Comparison of ENCODE assay signal across 8 cellular contexts in the genomic region with DNA sequence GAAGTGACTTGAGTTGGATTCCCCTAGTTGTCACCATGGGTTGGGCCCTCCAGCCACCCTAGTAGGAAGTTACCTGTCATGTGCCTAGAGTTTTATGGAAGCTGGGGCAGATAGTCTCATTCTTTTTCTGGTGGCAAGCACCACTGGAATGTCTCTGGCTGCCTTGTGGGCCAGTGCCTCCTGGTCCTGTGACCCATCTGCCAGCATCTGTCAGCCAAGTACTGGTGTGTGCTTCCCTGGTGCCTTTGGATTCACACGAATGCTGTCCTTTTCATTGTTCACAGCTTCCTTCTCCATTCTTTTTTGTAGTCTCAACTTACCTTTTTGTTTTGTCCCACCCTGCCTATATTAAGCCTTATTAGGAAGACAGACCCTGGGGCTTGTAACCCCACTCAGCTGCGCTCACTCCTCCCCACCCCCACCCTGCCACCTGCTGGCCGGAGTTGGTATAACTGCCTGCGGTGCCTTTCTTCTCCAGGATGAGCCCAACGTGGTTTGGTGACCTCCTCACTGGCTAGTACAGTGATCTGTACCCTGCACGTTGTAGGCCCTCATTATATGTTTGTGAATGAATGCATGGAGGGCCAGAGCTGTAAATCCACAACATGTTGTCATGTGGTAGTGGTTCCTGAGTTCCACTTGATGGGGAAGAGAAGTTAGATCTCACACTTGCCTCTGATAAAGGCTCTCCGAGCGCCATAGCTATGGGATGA.
A peak's percentile ranks its signal among the peaks of the same experiment; 100 is the strongest.
DNase-seq lines count a peak whose midpoint lies in the region; ATAC-seq, FAIRE-seq and TF ChIP-seq lines count a peak whose summit lies in the region.

No MANE protein-coding gene starts in this region.

- H2AK5ac ChIP-seq in H1 (ENCODE audit: low read depth, low read length) = no peak overlapping the region

- peaks cover 34% of the 10 kb centered on the region for H3K27me3 Mint-ChIP-seq in activated CD4-positive, alpha-beta T cell treated with anti-CD3 and anti-CD28 coated beads, Interleukin-2, amount 10 ng/mL, durations not matched to agents 7 days and 5 days
- H3K27me3 Mint-ChIP-seq in nephron (ENCODE audit: low read depth) = peaks cover 25% of the 10 kb centered on the region

- no peak overlapping the region for H3K23ac ChIP-seq in H1 (ENCODE audit: insufficient read length)

- no peak for ATAC-seq in GM21423 (IDR thresholded peaks at IDR 0.05; ENCODE audit: unreplicated experiment)

- no peaks in the 10 kb centered on the region for H3K9me3 Mint-ChIP-seq in activated CD4-positive, alpha-beta T cell treated with anti-CD3 and anti-CD28 coated beads, Interleukin-2, amount 10 ng/mL, durations not matched to agents 7 days and 5 days
- H3K9me3 Mint-ChIP-seq in nephron = no peaks in the 10 kb centered on the region

- H2BK120ac ChIP-seq in H1 (replicated peaks; ENCODE audit: low read depth, low read length) = no peak overlapping the region

- H4K91ac ChIP-seq in H1 (replicated peaks; ENCODE audit: insufficient read length, low read length) = no peak overlapping the region

- no peak overlapping the region for H3K56ac ChIP-seq in H1 (replicated peaks; ENCODE audit: insufficient read length, low read depth, low read length)

- no peaks in the 10 kb centered on the region for H3K9me3 ChIP-seq in H1 (ENCODE audit: insufficient read depth in 2 of 2, low read depth in 1 of 2, low read length in 1 of 2)
- H3K9me3 ChIP-seq in testis = no peaks in the 10 kb centered on the region

- peak; percentile 81 for FAIRE-seq in H1 (lab: Jason Lieb, UNC)

- 0 out of 2 replicates have a peak overlapping the region, but pooled peaks have one; percentile 32 for H2BK15ac ChIP-seq in H1 (ENCODE audit: low read length)

- H3K4me3 ChIP-seq in NB4 (ENCODE audit: low read depth, low read length) = no peak overlapping the region
- no peak overlapping the region for H3K4me3 ChIP-seq in H1 (ENCODE audit: extremely low read depth in 1 of 4, insufficient read depth in 2 of 4, low read depth in 3 of 4, low read length in 4 of 4)
- no peak overlapping the region for H3K4me3 ChIP-seq in testis

- no peak overlapping the region for H2AFZ ChIP-seq in H1 (ENCODE audit: low read length)

- H3K4me2 ChIP-seq in H1 (ENCODE audit: insufficient read depth in 1 of 2, low read depth in 2 of 2, low read length in 2 of 2) = no peak overlapping the region; a peak in 1 of 4 replicates

- CTCF ChIA-PET in activated CD4-positive, alpha-beta T cell treated with anti-CD3 and anti-CD28 coated beads, Interleukin-2, amount 10 ng/mL, durations not matched to agents 7 days and 5 days (lab: Charles Lee) = interaction anchor here (0.6 to 1.9 kb wide), 4 partner anchors 11 to 97 kb away, joined by 3 to 4 read pairs (median 3); no protein-coding TSS in a partner anchor
- CTCF ChIA-PET in H1 (lab: Charles Lee; ENCODE audit: partially characterized antibody) = interaction anchor here (0.6 to 24.7 kb wide), 51 partner anchors 11 to 310 kb away, joined by 3 to 448 read pairs (median 5); no protein-coding TSS in a partner anchor

- H3K27me3 ChIP-seq in H1 (replicated peaks in 1 of 4; ENCODE audit: control insufficient read depth in 3 of 4, extremely low read depth in 1 of 4, insufficient read depth in 3 of 4, low read length in 3 of 4) = peaks cover 10 to 43% (median 32%) of the 10 kb centered on the region in 4 experiments
- H3K27me3 ChIP-seq in testis = no peaks in the 10 kb centered on the region

- TF ChIP-seq EP300 in H1 (IDR thresholded peaks at IDR 0.05; ENCODE audit: borderline replicate concordance in 1 of 2, low read depth in 2 of 2, low read length in 2 of 2) = no peak

- no peak overlapping the region for H2BK5ac ChIP-seq in H1 (ENCODE audit: low read depth, low read length)

- 42% methylated on average over 6 of the region's 8 CpGs; no CpG with 5 or more reads in 1 of the 2 experiments for WGBS in H1 (ENCODE audit: extremely low coverage in 1 of 2, insufficient coverage in 1 of 2, insufficient read length in 1 of 2, insufficient replicate concordance in 2 of 2, low coverage in 1 of 2, low lambda C conversion rate in 2 of 2, missing lambda C conversion rate in 1 of 2), 2 experiments
- 33 to 45% methylated on average over 8 of the region's 8 CpGs for WGBS in testis, 2 donors

- peak; percentile 87 for TF ChIP-seq CTCF in NB4 (IDR thresholded peaks at IDR 0.05; ENCODE audit: low read depth, low read length)
- TF ChIP-seq CTCF in H1 (IDR thresholded peaks at IDR 0.05; ENCODE audit: control extremely low read depth in 1 of 3, insufficient read depth in 1 of 3, low read depth in 1 of 3, low read length in 3 of 3) = peak; percentile 92 to 94 (median 93)
- peak; percentile 84 to 94 (median 90) for TF ChIP-seq CTCF in nephron (IDR thresholded peaks at IDR 0.05; ENCODE audit: unreplicated experiment in 3 of 3)
- peak; percentile 79 to 94 (median 83) for TF ChIP-seq CTCF in testis (IDR thresholded peaks at IDR 0.05)

- peaks cover 7 to 15% of the 10 kb centered on the region in 2 experiments for H4K20me1 ChIP-seq in H1 (replicated peaks in 1 of 2; ENCODE audit: control insufficient read depth in 1 of 2, insufficient read depth in 2 of 2, low read length in 2 of 2)

- no peak overlapping the region for H3K4me3 Mint-ChIP-seq in activated CD4-positive, alpha-beta T cell treated with anti-CD3 and anti-CD28 coated beads, Interleukin-2, amount 10 ng/mL, durations not matched to agents 7 days and 5 days
- H3K4me3 Mint-ChIP-seq in nephron = peak overlapping the region; percentile 84 to 87 (median 86)

- H2BK12ac ChIP-seq in H1 (ENCODE audit: low read depth, low read length) = peak overlapping the region; percentile 80; the same call in 1 of the 2 replicates

- no peak overlapping the region for H3K18ac ChIP-seq in H1 (ENCODE audit: extremely low read depth, low read length)

- DNase-seq in ELF-1 (ENCODE audit: low read depth, low spot score) = peak; percentile 86
- DNase-seq in NB4 (ENCODE audit: low read depth) = peak; percentile 49
- DNase-seq in activated CD4-positive, alpha-beta T cell treated with anti-CD3 and anti-CD28 coated beads, Interleukin-2, amount 10 ng/mL, durations not matched to agents 7 days and 5 days = peak; percentile 62
- DNase-seq in H1 (ENCODE audit: low read depth in 1 of 2, low spot score in 2 of 2) = peak in 1 of 2 experiments; percentile 93
- peak; percentile 72 for DNase-seq in testis
- DNase-seq in A172 (ENCODE audit: low spot score) = no peak

- TF ChIP-seq POLR2A in NB4 (IDR thresholded peaks at IDR 0.05; ENCODE audit: extremely low read depth, insufficient read length) = no peak
- no peak for TF ChIP-seq POLR2A in H1 (IDR thresholded peaks at IDR 0.05; ENCODE audit: control extremely low read depth in 1 of 2, low read depth in 2 of 2, low read length in 2 of 2)
- TF ChIP-seq POLR2A in testis (IDR thresholded peaks at IDR 0.05) = no peak

- no peaks in the 10 kb centered on the region for H3K36me3 Mint-ChIP-seq in activated CD4-positive, alpha-beta T cell treated with anti-CD3 and anti-CD28 coated beads, Interleukin-2, amount 10 ng/mL, durations not matched to agents 7 days and 5 days (ENCODE audit: low read depth)
- peaks cover 3% of the 10 kb centered on the region for H3K36me3 Mint-ChIP-seq in nephron (ENCODE audit: low read depth)

- intact Hi-C loops in testis (cut with DNase I; ENCODE audit: low total_unique reads) = no loop called here

- no peak overlapping the region for H3K4ac ChIP-seq in H1 (replicated peaks; ENCODE audit: insufficient read length, low read depth, low read length)

- no peaks in the 10 kb centered on the region for H3K79me2 ChIP-seq in H1 (ENCODE audit: control insufficient read depth in 1 of 2, insufficient read depth in 2 of 2, low read length in 2 of 2)

- H3K27ac Mint-ChIP-seq in activated CD4-positive, alpha-beta T cell treated with anti-CD3 and anti-CD28 coated beads, Interleukin-2, amount 10 ng/mL, durations not matched to agents 7 days and 5 days = no peak overlapping the region
- H3K27ac Mint-ChIP-seq in nephron = no peak overlapping the region

- H4K5ac ChIP-seq in H1 (ENCODE audit: insufficient read length, low read depth, low read length) = no peak overlapping the region

- H3K4me1 Mint-ChIP-seq in activated CD4-positive, alpha-beta T cell treated with anti-CD3 and anti-CD28 coated beads, Interleukin-2, amount 10 ng/mL, durations not matched to agents 7 days and 5 days = peaks cover 3% of the 10 kb centered on the region
- peaks cover 51% of the 10 kb centered on the region for H3K4me1 Mint-ChIP-seq in nephron

- H3K14ac ChIP-seq in H1 (ENCODE audit: insufficient read length) = no peak overlapping the region

- no peak overlapping the region for H2BK20ac ChIP-seq in H1 (ENCODE audit: low read length)

- peak; percentile 65 to 77 for TF ChIP-seq RAD21 in H1 (IDR thresholded peaks at IDR 0.05 in 1 of 2, conservative IDR thresholded peaks at IDR 0.05 in 1 of 2; ENCODE audit: low read depth in 2 of 2, low read length in 2 of 2)

- H3K23me2 ChIP-seq in H1 (ENCODE audit: low read depth, low read length) = peaks cover 19% of the 10 kb centered on the region; the same call in 1 of the 2 replicates

- no peak overlapping the region for H4K8ac ChIP-seq in H1 (ENCODE audit: extremely low read depth, insufficient read depth, low read length)

- H3K27ac ChIP-seq in H1 (ENCODE audit: low read depth, low read length) (no peak overlapping the region), testis (no peak overlapping the region)

- POLR2A ChIA-PET in activated CD4-positive, alpha-beta T cell treated with anti-CD3 and anti-CD28 coated beads, Interleukin-2, amount 10 ng/mL, durations not matched to agents 7 days and 5 days (lab: Charles Lee) = no interaction called here
- POLR2A ChIA-PET in H1 (lab: Charles Lee; ENCODE audit: partially characterized antibody) = interaction anchor here (1.3 to 1.5 kb wide), 2 partner anchors 12 to 65 kb away, joined by 3 read pairs; no protein-coding TSS in a partner anchor

- peaks cover 2% of the 10 kb centered on the region; the same call in 1 of the 2 replicates for H3K79me1 ChIP-seq in H1 (ENCODE audit: low read depth, low read length)

- H3K4me1 ChIP-seq in H1 (replicated peaks in 1 of 4; ENCODE audit: control insufficient read depth in 3 of 4, insufficient read depth in 4 of 4, low read length in 3 of 4) (peaks cover 3 to 16% (median 10%) of the 10 kb centered on the region in 4 experiments), testis (peaks cover 19% of the 10 kb centered on the region)

- H3K9ac ChIP-seq in H1 (replicated peaks in 1 of 4; ENCODE audit: extremely low read depth in 1 of 4, low read depth in 3 of 4, low read length in 3 of 4) = no peak overlapping the region

- H3K36me3 ChIP-seq in H1 (ENCODE audit: control insufficient read depth in 2 of 4, insufficient read depth in 4 of 4, low read length in 3 of 4) = no peaks in the 10 kb centered on the region
- no peaks in the 10 kb centered on the region for H3K36me3 ChIP-seq in testis (ENCODE audit: low read depth, missing control alignments)

TF ChIP-seq in H1, 55 proteins besides CTCF, POLR2A, EP300 and RAD21 (continues in another document):
- TF ChIP-seq CBX5 (IDR thresholded peaks at IDR 0.05; ENCODE audit: low read depth, low read length) = no peak
- 0 out of 2 replicates have a peak, but pooled peaks have one; percentile 34 for TF ChIP-seq TCF12 (IDR thresholded peaks at IDR 0.05; ENCODE audit: low read depth, low read length)
- no peak for TF ChIP-seq NANOG (IDR thresholded peaks at IDR 0.05; ENCODE audit: insufficient read depth, low read depth, low read length, poor library complexity, severe bottlenecking)
- peak; percentile 73 for TF ChIP-seq CHD2 (IDR thresholded peaks at IDR 0.05; ENCODE audit: low read length)
- no peak for TF ChIP-seq BACH1 (IDR thresholded peaks at IDR 0.05; ENCODE audit: low read length)
